In genomic region chr17:43880420-43880991, GRCh38 we compare ENCODE assay signal across 8 cellular contexts. TPM values are rescaled to one million over a fixed set of nuclear protein-coding genes. Genes with fewer than 3 reads are reported as not detected.
DNase-seq lines count a peak whose midpoint lies in the region; ATAC-seq, FAIRE-seq and TF ChIP-seq lines count a peak whose summit lies in the region.

No MANE protein-coding gene starts in this region.

- no peak overlapping the region for H3K4me3 Mint-ChIP-seq in activated naive CD4-positive, alpha-beta T cell treated with anti-CD3 and anti-CD28 coated beads, Interleukin-2, amount 10 ng/mL, durations not matched to agents 7 days and 5 days

- no peaks in the 10 kb centered on the region for H3K9me3 Mint-ChIP-seq in activated naive CD4-positive, alpha-beta T cell treated with anti-CD3 and anti-CD28 coated beads, Interleukin-2, amount 10 ng/mL, durations not matched to agents 7 days and 5 days

- no peaks in the 10 kb centered on the region for H3F3A ChIP-seq in PC-9 (ENCODE audit: insufficient read depth, low read depth)

- BruUV-seq in A673 (replicated peaks; lab: Mats Ljungman, UMichigan) = no TSS peak
- no TSS peak for BruUV-seq in PC-9 (replicated peaks; lab: Mats Ljungman, UMichigan)

- peak; percentile 64 for TF ChIP-seq CTCF in A673 (conservative IDR thresholded peaks at IDR 0.05; ENCODE audit: low read depth, low read length)
- peak; percentile 88 for TF ChIP-seq CTCF in PC-9 (conservative IDR thresholded peaks at IDR 0.05)
- TF ChIP-seq CTCF in right atrium auricular region (IDR thresholded peaks at IDR 0.05) = peak; percentile 50 to 70

- no peaks in the 10 kb centered on the region for H3K36me3 Mint-ChIP-seq in activated naive CD4-positive, alpha-beta T cell treated with anti-CD3 and anti-CD28 coated beads, Interleukin-2, amount 10 ng/mL, durations not matched to agents 7 days and 5 days

- peak; percentile 47 for FAIRE-seq in GM12891 (lab: Jason Lieb, UNC)

- DNase-seq in A673 (ENCODE audit: low spot score) (peak; percentile 17), GM12891 (ENCODE audit: insufficient read length, low spot score) (peak; percentile 65), PC-9 (peak in 1 of 2 experiments; percentile 59), right atrium auricular region (ENCODE audit: low spot score) (no peak), KG1 (lab: John Stamatoyannopoulos, UW) (no peak)
- peak; percentile 64 for DNase-seq in activated naive CD4-positive, alpha-beta T cell treated with anti-CD3 and anti-CD28 coated beads, Interleukin-2, amount 10 ng/mL, durations not matched to agents 7 days and 5 days
- peak; percentile 8 for DNase-seq in stimulated activated CD4-positive, alpha-beta T cell treated with anti-CD3 and anti-CD28 coated beads, Interleukin-2, amount 100 ng/mL, for 4 hours (ENCODE audit: low read depth)

- H3K4me3 ChIP-seq in A673 (ENCODE audit: low read depth, low read length, poor library complexity, severe bottlenecking) (no peak overlapping the region), PC-9 (no peak overlapping the region), right atrium auricular region (no peak overlapping the region)

- CTCF ChIA-PET in A673 (lab: Charles Lee) = interaction anchor here (0.6 kb wide), 1 partner anchor 29 kb away, joined by 7 read pairs; no protein-coding TSS in a partner anchor
- CTCF ChIA-PET in PC-9 (lab: Charles Lee) = no interaction called here
- CTCF ChIA-PET in activated naive CD4-positive, alpha-beta T cell treated with anti-CD3 and anti-CD28 coated beads, Interleukin-2, amount 10 ng/mL, durations not matched to agents 7 days and 5 days (lab: Charles Lee) = interaction anchor here (0.7 to 4.5 kb wide), 16 partner anchors 8 to 288 kb away, joined by 3 to 32 read pairs (median 4); no protein-coding TSS in a partner anchor

- TF ChIP-seq POLR2A in GM12891 (IDR thresholded peaks at IDR 0.05; ENCODE audit: low read depth, low read length) = no peak

- intact Hi-C loops in A673 (cut with micrococcal nuclease; ENCODE audit: unreplicated experiment) = no loop called here
- intact Hi-C loops in PC-9 (cut with micrococcal nuclease; ENCODE audit: unreplicated experiment) = loop anchor here (1.0 kb wide), 1 partner anchor 288 kb away; no protein-coding TSS in a partner anchor

- H3K4me1 Mint-ChIP-seq in activated naive CD4-positive, alpha-beta T cell treated with anti-CD3 and anti-CD28 coated beads, Interleukin-2, amount 10 ng/mL, durations not matched to agents 7 days and 5 days = no peaks in the 10 kb centered on the region

- no peak overlapping the region for H2AFZ ChIP-seq in PC-9

- H3K9me2 ChIP-seq in PC-9 (ENCODE audit: insufficient read depth) = no peaks in the 10 kb centered on the region

- H3K27me3 ChIP-seq in A673 (replicated peaks; ENCODE audit: insufficient read depth, low read depth, low read length, poor library complexity) (no peaks in the 10 kb centered on the region), PC-9 (ENCODE audit: insufficient read depth, low read depth) (no peaks in the 10 kb centered on the region), right atrium auricular region (no peaks in the 10 kb centered on the region)

- H3K27me3 Mint-ChIP-seq in activated naive CD4-positive, alpha-beta T cell treated with anti-CD3 and anti-CD28 coated beads, Interleukin-2, amount 10 ng/mL, durations not matched to agents 7 days and 5 days = peaks cover 11% of the 10 kb centered on the region

- ATAC-seq in HG03139 (IDR thresholded peaks at IDR 0.05; ENCODE audit: unreplicated experiment) = no peak

- no peaks in the 10 kb centered on the region for H3K79me2 ChIP-seq in PC-9 (ENCODE audit: low read depth)

- H3K4me2 ChIP-seq in PC-9 = no peak overlapping the region

- H3K9me3 ChIP-seq in A673 (ENCODE audit: low read depth, low read length, poor library complexity, severe bottlenecking) = no peaks in the 10 kb centered on the region
- no peaks in the 10 kb centered on the region for H3K9me3 ChIP-seq in PC-9 (ENCODE audit: insufficient read depth, low read depth)
- no peaks in the 10 kb centered on the region for H3K9me3 ChIP-seq in right atrium auricular region

- POLR2A ChIA-PET in A673 (lab: Charles Lee; ENCODE audit: low non-redundant PET) (no interaction called here), PC-9 (lab: Charles Lee; ENCODE audit: unreplicated experiment) (no interaction called here)

- no peak overlapping the region for H3K27ac Mint-ChIP-seq in activated naive CD4-positive, alpha-beta T cell treated with anti-CD3 and anti-CD28 coated beads, Interleukin-2, amount 10 ng/mL, durations not matched to agents 7 days and 5 days

- H3K27ac ChIP-seq in A673 (ENCODE audit: low read depth, low read length, poor library complexity, severe bottlenecking) = no peak overlapping the region
- H3K27ac ChIP-seq in PC-9 = no peak overlapping the region
- H3K27ac ChIP-seq in right atrium auricular region = no peak overlapping the region

- H3K4me1 ChIP-seq in A673 (ENCODE audit: insufficient read depth, low read length, poor library complexity, severe bottlenecking) (no peaks in the 10 kb centered on the region), PC-9 (replicated peaks; ENCODE audit: insufficient read depth) (no peaks in the 10 kb centered on the region), right atrium auricular region (peaks cover 0 to 26% of the 10 kb centered on the region in 2 donors)

- H3K36me3 ChIP-seq in A673 (ENCODE audit: insufficient read depth, low read length, poor library complexity, severe bottlenecking) = no peaks in the 10 kb centered on the region
- H3K36me3 ChIP-seq in PC-9 (ENCODE audit: low read depth) = no peaks in the 10 kb centered on the region
- H3K36me3 ChIP-seq in right atrium auricular region = peaks cover 24% of the 10 kb centered on the region

- no peaks in the 10 kb centered on the region for H4K20me1 ChIP-seq in PC-9 (ENCODE audit: insufficient read depth)

TF ChIP-seq in GM12891, 5 proteins besides CTCF, POLR2A, EP300 and RAD21:
- TF ChIP-seq POU2F2 (IDR thresholded peaks at IDR 0.05; ENCODE audit: low read depth, low read length) = no peak
- TF ChIP-seq TAF1 (IDR thresholded peaks at IDR 0.05; ENCODE audit: low read depth, low read length) = no peak
- no peak for TF ChIP-seq SPI1 (IDR thresholded peaks at IDR 0.05; ENCODE audit: low read depth, low read length)
- TF ChIP-seq PAX5 (IDR thresholded peaks at IDR 0.05; ENCODE audit: insufficient read depth, low read length, severe bottlenecking) = no peak
- no peak for TF ChIP-seq POLR2AphosphoS5 (IDR thresholded peaks at IDR 0.05; ENCODE audit: low read depth, low read length)

RNA-seq across cellular contexts. Expression of gene MPP2, which starts 26.8 kb away (rescaled TPM):
- total RNA-seq in A673 (2021) = 2.6 and 4.0 TPM in 2 replicates
- polyA plus RNA-seq in GM12891 (2012; ENCODE audit: low read depth, missing spikeins) = 0.04 TPM
- total RNA-seq in PC-9 (2021) = 5.6 and 8.6 TPM in 2 replicates
- total RNA-seq in right atrium auricular region = 10 to 100 TPM; 11.9 to 15.6 TPM

RNA-seq across cellular contexts. Expression of gene CD300LG, which starts 33.5 kb away (rescaled TPM):
- not detected in 2 replicates for total RNA-seq in A673 (2021)
- polyA plus RNA-seq in GM12891 (2012; ENCODE audit: low read depth, missing spikeins) = not detected
- not detected in 2 replicates for total RNA-seq in PC-9 (2021)
- 10 to 100 TPM; 11.8 to 30.4 TPM for total RNA-seq in right atrium auricular region

RNA-seq across cellular contexts. Expression of gene MPP3, which starts 47.6 kb away (rescaled TPM):
- 5.7 and 7.7 TPM in 2 replicates for total RNA-seq in A673 (2021)
- polyA plus RNA-seq in GM12891 (2012; ENCODE audit: low read depth, missing spikeins) = not detected
- total RNA-seq in PC-9 (2021) = 17.4 and 22.0 TPM in 2 replicates
- 10 to 100 TPM; 35.0 to 36.2 TPM for total RNA-seq in right atrium auricular region

Comparison
In these comparisons a context has a peak if more than half of its experiments do, and no peak if none do; other contexts are left out.
1. DNase-seq: peak in A673 (single experiment), GM12891 (single experiment), activated naive CD4-positive, alpha-beta T cell treated with anti-CD3 and anti-CD28 coated beads, Interleukin-2, amount 10 ng/mL, durations not matched to agents 7 days and 5 days (single experiment) and stimulated activated CD4-positive, alpha-beta T cell treated with anti-CD3 and anti-CD28 coated beads, Interleukin-2, amount 100 ng/mL, for 4 hours (single experiment); none in right atrium auricular region (single experiment) and KG1 (single experiment).
2. RNA of gene CD300LG, which starts 33.5 kb away (total RNA-seq): 11.8 to 30.4 TPM in right atrium auricular region; not detected in A673 and not detected in PC-9; every median in the first group is over 10 times any median in the second.
3. Peak in every context shown above with its lines, with median percentiles within 50 percentile points of each other: CTCF ChIP-seq.